ENCODE assay signal across 10 cellular contexts in genomic region chr2:218727502-218728165, GRCh38. TPM values are rescaled to one million over a fixed set of nuclear protein-coding genes. Genes with fewer than 3 reads are reported as not detected.
DNase-seq lines count a peak whose midpoint lies in the region; ATAC-seq and TF ChIP-seq lines count a peak whose summit lies in the region.
"Had no signal": no experiment of that assay in that cellular context is flagged by ENCODE, and none has a peak within 500 bp of the region (broad histone marks: within the 10 kb centered on the region; RNA-seq: fewer than 3 reads in every experiment).

No MANE protein-coding gene starts in this region.

- POLR2A ChIA-PET in Panc1 (lab: Charles Lee): no interaction called here

- H3K4me3 ChIP-seq in AG10803 (ENCODE audit: low read length): no peak overlapping the region
- H3K4me3 ChIP-seq in GM12875 (ENCODE audit: low read depth, low read length): no peak overlapping the region
- no peak overlapping the region for H3K4me3 ChIP-seq in Panc1 (ENCODE audit: low read depth in 2 of 2, low read length in 2 of 2)
- H3K4me3 ChIP-seq in fibroblast of the aortic adventitia (ENCODE audit: low read depth, low read length): no peak overlapping the region

- BruUV-seq in Panc1 (replicated peaks; lab: Mats Ljungman, UMichigan): no TSS peak

- no peak overlapping the region for H3K27ac ChIP-seq in Panc1 (ENCODE audit: low read length)

- CTCF ChIA-PET in Panc1 (lab: Charles Lee): interaction anchor here (0.9 to 1.2 kb wide), 2 partner anchors 11 to 120 kb away, joined by 3 read pairs; no protein-coding TSS in a partner anchor

- H3K36me3 ChIP-seq in Panc1 (ENCODE audit: control insufficient read depth, insufficient read depth, low read length): no peaks in the 10 kb centered on the region

- H3K27me3 ChIP-seq in Panc1 (ENCODE audit: control insufficient read depth, insufficient read depth, low read length): no peaks in the 10 kb centered on the region

- intact Hi-C loops in Panc1 (cut with micrococcal nuclease; ENCODE audit: unreplicated experiment): loop anchor here (1.0 kb wide), 1 partner anchor 120 kb away; no protein-coding TSS in a partner anchor

- TF ChIP-seq CTCF in AG10803 (conservative IDR thresholded peaks at IDR 0.05; ENCODE audit: low read length) (peak; percentile 44), GM12875 (IDR thresholded peaks at IDR 0.05; ENCODE audit: borderline replicate concordance, insufficient read depth, low read depth, low read length) (peak; percentile 14; the same call in 1 of the 2 replicates), Panc1 (IDR thresholded peaks at IDR 0.05) (peak; percentile 54), fibroblast of the aortic adventitia (IDR thresholded peaks at IDR 0.05; ENCODE audit: insufficient read depth, low read length) (peak; percentile 51)

- H3K9me3 ChIP-seq in Panc1 (ENCODE audit: control insufficient read depth, insufficient read depth, low read depth, low read length): no peaks in the 10 kb centered on the region; the same call in 1 of the 2 replicates

- no peak for ATAC-seq in Panc1
- no peak for ATAC-seq in GM18909 (IDR thresholded peaks at IDR 0.05; ENCODE audit: poor library complexity, unreplicated experiment)
- no peak for ATAC-seq in HG03025 (IDR thresholded peaks at IDR 0.05; ENCODE audit: low FRiP score, unreplicated experiment)
- ATAC-seq in GM18873 (IDR thresholded peaks at IDR 0.05; ENCODE audit: low FRiP score, unreplicated experiment): no peak
- no peak for ATAC-seq in HG02840 (IDR thresholded peaks at IDR 0.05; ENCODE audit: low FRiP score, unreplicated experiment)

- in situ Hi-C loops in Panc1 (cut with HindIII; ENCODE audit: low pct_unique_long_range_greater_than_20kb, low sequenced_read_pairs): no loop called here

- DNase-seq in AG10803 (ENCODE audit: low read depth) (peak; percentile 14), Panc1 (ENCODE audit: low read depth, low spot score) (no peak), fibroblast of the aortic adventitia (ENCODE audit: low read depth) (peak; percentile 38)
- DNase-seq: activated CD4-positive, alpha-beta memory T cell treated with anti-CD3 and anti-CD28 coated beads for 36 hours; stimulated activated CD4-positive, alpha-beta T cell treated with anti-CD3 and anti-CD28 coated beads, Interleukin-12 subunit alpha, Interleukin-12 subunit beta, amount 100 ng/mL, for 4 hours had no signal

- peaks cover 24% of the 10 kb centered on the region for H3K4me1 ChIP-seq in Panc1 (ENCODE audit: control insufficient read depth, insufficient read depth, low read length)

RNA-seq across cellular contexts. Expression of gene TTLL4, which starts 17.0 kb away (rescaled TPM):
- total RNA-seq in Panc1 (2021; ENCODE audit: unreplicated experiment) (45.6 TPM), fibroblast of the aortic adventitia (ENCODE audit: low replicate concordance) (12.4 and 14.2 TPM in 2 replicates)
- polyA plus RNA-seq in Panc1 (2012; ENCODE audit: insufficient read length): 23.0 TPM

RNA-seq across cellular contexts. Expression of gene CYP27A1, which starts 54.3 kb away (rescaled TPM):
- 7.7 TPM for total RNA-seq in Panc1 (2021; ENCODE audit: unreplicated experiment)
- polyA plus RNA-seq in Panc1 (2012; ENCODE audit: insufficient read length): 8.6 TPM
- total RNA-seq in fibroblast of the aortic adventitia (ENCODE audit: low replicate concordance): 10.5 and 42.8 TPM in 2 replicates

RNA-seq across cellular contexts. Expression of gene STK36, which starts 55.7 kb away (rescaled TPM):
- total RNA-seq in Panc1 (2021; ENCODE audit: unreplicated experiment): 48.6 TPM
- 32.4 TPM for polyA plus RNA-seq in Panc1 (2012; ENCODE audit: insufficient read length)
- 31.0 and 65.6 TPM in 2 replicates for total RNA-seq in fibroblast of the aortic adventitia (ENCODE audit: low replicate concordance)

RNA-seq across cellular contexts. Expression of gene RNF25, which starts 55.8 kb away (rescaled TPM):
- total RNA-seq in Panc1 (2021; ENCODE audit: unreplicated experiment): 40.4 TPM
- 62.5 TPM for polyA plus RNA-seq in Panc1 (2012; ENCODE audit: insufficient read length)
- total RNA-seq in fibroblast of the aortic adventitia (ENCODE audit: low replicate concordance): 6.5 and 26.2 TPM in 2 replicates
